1 cellular context compared by ENCODE assay signal in genomic region chr3:49723631-49724551, GRCh38.
TF ChIP-seq lines count a peak whose summit lies in the region.

TSS of gene GMPPB (minus strand) at chr3:49723951. CDS start at chr3:49723726, 225 bp downstream.

TF ChIP-seq in HepG2, 621 proteins besides CTCF, POLR2A, EP300 and RAD21 (continued from another document and continues in another):
- TF ChIP-seq, protein P1, sequence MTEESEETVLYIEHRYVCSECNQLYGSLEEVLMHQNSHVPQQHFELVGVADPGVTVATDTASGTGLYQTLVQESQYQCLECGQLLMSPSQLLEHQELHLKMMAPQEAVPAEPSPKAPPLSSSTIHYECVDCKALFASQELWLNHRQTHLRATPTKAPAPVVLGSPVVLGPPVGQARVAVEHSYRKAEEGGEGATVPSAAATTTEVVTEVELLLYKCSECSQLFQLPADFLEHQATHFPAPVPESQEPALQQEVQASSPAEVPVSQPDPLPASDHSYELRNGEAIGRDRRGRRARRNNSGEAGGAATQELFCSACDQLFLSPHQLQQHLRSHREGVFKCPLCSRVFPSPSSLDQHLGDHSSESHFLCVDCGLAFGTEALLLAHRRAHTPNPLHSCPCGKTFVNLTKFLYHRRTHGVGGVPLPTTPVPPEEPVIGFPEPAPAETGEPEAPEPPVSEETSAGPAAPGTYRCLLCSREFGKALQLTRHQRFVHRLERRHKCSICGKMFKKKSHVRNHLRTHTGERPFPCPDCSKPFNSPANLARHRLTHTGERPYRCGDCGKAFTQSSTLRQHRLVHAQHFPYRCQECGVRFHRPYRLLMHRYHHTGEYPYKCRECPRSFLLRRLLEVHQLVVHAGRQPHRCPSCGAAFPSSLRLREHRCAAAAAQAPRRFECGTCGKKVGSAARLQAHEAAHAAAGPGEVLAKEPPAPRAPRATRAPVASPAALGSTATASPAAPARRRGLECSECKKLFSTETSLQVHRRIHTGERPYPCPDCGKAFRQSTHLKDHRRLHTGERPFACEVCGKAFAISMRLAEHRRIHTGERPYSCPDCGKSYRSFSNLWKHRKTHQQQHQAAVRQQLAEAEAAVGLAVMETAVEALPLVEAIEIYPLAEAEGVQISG (CRISPR knock-in tag; IDR thresholded peaks at IDR 0.05): no peak; the same call in 1 of the 2 replicates
- TF ChIP-seq ZNF841 (CRISPR knock-in tag; IDR thresholded peaks at IDR 0.05; ENCODE audit: borderline replicate concordance): no peak
- no peak for TF ChIP-seq TRIM24 (CRISPR knock-in tag; IDR thresholded peaks at IDR 0.05)
- TF ChIP-seq ATF4 (CRISPR knock-in tag; IDR thresholded peaks at IDR 0.05): peak in 1 of 2 experiments; percentile 51; a peak in 2 of 4 replicates
- TF ChIP-seq PHB2 (IDR thresholded peaks at IDR 0.05; ENCODE audit: partially characterized antibody): no peak
- TF ChIP-seq ZNF496 (CRISPR knock-in tag; IDR thresholded peaks at IDR 0.05; ENCODE audit: insufficient replicate concordance): no peak
- TF ChIP-seq GTF3A (CRISPR knock-in tag; conservative IDR thresholded peaks at IDR 0.05): no peak; the same call in 1 of the 2 replicates
- no peak for TF ChIP-seq U2AF2 (IDR thresholded peaks at IDR 0.05; ENCODE audit: low read depth, low read length)
- TF ChIP-seq HOXD1 (CRISPR knock-in tag; IDR thresholded peaks at IDR 0.05): no peak
- no peak for TF ChIP-seq ZNF850 (CRISPR knock-in tag; conservative IDR thresholded peaks at IDR 0.05)
- no peak for TF ChIP-seq MEIS1 (CRISPR knock-in tag; IDR thresholded peaks at IDR 0.05; ENCODE audit: borderline replicate concordance)
- TF ChIP-seq ZSCAN29 (CRISPR knock-in tag; conservative IDR thresholded peaks at IDR 0.05): peak; percentile 72; the same call in 1 of the 2 replicates
- no peak for TF ChIP-seq SMAD1 (CRISPR knock-in tag; IDR thresholded peaks at IDR 0.05; ENCODE audit: borderline replicate concordance, low read depth)
- TF ChIP-seq RFX3 (CRISPR knock-in tag; IDR thresholded peaks at IDR 0.05): peak; percentile 84
- TF ChIP-seq HNF1B (CRISPR knock-in tag; IDR thresholded peaks at IDR 0.05): no peak
- peak; percentile 94 for TF ChIP-seq ZNF589 (CRISPR knock-in tag; conservative IDR thresholded peaks at IDR 0.05)
- TF ChIP-seq, protein P2, sequence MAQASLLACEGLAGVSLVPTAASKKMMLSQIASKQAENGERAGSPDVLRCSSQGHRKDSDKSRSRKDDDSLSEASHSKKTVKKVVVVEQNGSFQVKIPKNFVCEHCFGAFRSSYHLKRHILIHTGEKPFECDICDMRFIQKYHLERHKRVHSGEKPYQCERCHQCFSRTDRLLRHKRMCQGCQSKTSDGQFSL (CRISPR knock-in tag; IDR thresholded peaks at IDR 0.05): no peak
- peak; percentile 91 for TF ChIP-seq RFX1 (IDR thresholded peaks at IDR 0.05)
- 0 out of 2 replicates have a peak, but pooled peaks have one; percentile 48 for TF ChIP-seq ZNF138 (CRISPR knock-in tag; IDR thresholded peaks at IDR 0.05; ENCODE audit: low read depth)
- no peak for TF ChIP-seq THYN1 (CRISPR knock-in tag; IDR thresholded peaks at IDR 0.05; ENCODE audit: borderline replicate concordance, low read depth)
- TF ChIP-seq ZNF335 (CRISPR knock-in tag; IDR thresholded peaks at IDR 0.05): no peak; the same call in 1 of the 2 replicates
- no peak for TF ChIP-seq ZNF232 (CRISPR knock-in tag; IDR thresholded peaks at IDR 0.05; ENCODE audit: borderline replicate concordance)
- TF ChIP-seq, protein P3, sequence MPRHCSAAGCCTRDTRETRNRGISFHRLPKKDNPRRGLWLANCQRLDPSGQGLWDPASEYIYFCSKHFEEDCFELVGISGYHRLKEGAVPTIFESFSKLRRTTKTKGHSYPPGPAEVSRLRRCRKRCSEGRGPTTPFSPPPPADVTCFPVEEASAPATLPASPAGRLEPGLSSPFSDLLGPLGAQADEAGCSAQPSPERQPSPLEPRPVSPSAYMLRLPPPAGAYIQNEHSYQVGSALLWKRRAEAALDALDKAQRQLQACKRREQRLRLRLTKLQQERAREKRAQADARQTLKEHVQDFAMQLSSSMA (CRISPR knock-in tag; IDR thresholded peaks at IDR 0.05): peak; percentile 91
- TF ChIP-seq ETV5 (CRISPR knock-in tag; IDR thresholded peaks at IDR 0.05; ENCODE audit: borderline replicate concordance): peak; percentile 25
- TF ChIP-seq, protein P4, sequence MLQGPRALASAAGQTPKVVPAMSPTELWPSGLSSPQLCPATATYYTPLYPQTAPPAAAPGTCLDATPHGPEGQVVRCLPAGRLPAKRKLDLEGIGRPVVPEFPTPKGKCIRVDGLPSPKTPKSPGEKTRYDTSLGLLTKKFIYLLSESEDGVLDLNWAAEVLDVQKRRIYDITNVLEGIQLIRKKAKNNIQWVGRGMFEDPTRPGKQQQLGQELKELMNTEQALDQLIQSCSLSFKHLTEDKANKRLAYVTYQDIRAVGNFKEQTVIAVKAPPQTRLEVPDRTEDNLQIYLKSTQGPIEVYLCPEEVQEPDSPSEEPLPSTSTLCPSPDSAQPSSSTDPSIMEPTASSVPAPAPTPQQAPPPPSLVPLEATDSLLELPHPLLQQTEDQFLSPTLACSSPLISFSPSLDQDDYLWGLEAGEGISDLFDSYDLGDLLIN (CRISPR knock-in tag; IDR thresholded peaks at IDR 0.05; ENCODE audit: borderline replicate concordance): no peak; the same call in 1 of the 2 replicates
- TF ChIP-seq, protein P5, sequence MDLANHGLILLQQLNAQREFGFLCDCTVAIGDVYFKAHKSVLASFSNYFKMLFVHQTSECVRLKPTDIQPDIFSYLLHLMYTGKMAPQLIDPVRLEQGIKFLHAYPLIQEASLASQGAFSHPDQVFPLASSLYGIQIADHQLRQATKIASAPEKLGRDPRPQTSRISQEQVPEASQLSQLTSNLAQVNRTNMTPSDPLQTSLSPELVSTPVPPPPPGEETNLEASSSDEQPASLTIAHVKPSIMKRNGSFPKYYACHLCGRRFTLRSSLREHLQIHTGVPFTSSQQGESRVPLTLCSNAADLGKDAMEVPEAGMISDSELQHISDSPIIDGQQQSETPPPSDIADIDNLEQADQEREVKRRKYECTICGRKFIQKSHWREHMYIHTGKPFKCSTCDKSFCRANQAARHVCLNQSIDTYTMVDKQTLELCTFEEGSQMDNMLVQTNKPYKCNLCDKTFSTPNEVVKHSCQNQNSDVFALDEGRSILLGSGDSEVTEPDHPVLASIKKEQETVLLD (CRISPR knock-in tag; IDR thresholded peaks at IDR 0.05; ENCODE audit: low read depth): peak; percentile 73; the same call in 1 of the 2 replicates
- no peak; the same call in 1 of the 2 replicates for TF ChIP-seq KLF6 (CRISPR knock-in tag; IDR thresholded peaks at IDR 0.05)
- peak; percentile 59 for TF ChIP-seq UBTF (CRISPR knock-in tag; IDR thresholded peaks at IDR 0.05)
- TF ChIP-seq POGZ (CRISPR knock-in tag; IDR thresholded peaks at IDR 0.05): peak; percentile 83
- TF ChIP-seq, protein P6, sequence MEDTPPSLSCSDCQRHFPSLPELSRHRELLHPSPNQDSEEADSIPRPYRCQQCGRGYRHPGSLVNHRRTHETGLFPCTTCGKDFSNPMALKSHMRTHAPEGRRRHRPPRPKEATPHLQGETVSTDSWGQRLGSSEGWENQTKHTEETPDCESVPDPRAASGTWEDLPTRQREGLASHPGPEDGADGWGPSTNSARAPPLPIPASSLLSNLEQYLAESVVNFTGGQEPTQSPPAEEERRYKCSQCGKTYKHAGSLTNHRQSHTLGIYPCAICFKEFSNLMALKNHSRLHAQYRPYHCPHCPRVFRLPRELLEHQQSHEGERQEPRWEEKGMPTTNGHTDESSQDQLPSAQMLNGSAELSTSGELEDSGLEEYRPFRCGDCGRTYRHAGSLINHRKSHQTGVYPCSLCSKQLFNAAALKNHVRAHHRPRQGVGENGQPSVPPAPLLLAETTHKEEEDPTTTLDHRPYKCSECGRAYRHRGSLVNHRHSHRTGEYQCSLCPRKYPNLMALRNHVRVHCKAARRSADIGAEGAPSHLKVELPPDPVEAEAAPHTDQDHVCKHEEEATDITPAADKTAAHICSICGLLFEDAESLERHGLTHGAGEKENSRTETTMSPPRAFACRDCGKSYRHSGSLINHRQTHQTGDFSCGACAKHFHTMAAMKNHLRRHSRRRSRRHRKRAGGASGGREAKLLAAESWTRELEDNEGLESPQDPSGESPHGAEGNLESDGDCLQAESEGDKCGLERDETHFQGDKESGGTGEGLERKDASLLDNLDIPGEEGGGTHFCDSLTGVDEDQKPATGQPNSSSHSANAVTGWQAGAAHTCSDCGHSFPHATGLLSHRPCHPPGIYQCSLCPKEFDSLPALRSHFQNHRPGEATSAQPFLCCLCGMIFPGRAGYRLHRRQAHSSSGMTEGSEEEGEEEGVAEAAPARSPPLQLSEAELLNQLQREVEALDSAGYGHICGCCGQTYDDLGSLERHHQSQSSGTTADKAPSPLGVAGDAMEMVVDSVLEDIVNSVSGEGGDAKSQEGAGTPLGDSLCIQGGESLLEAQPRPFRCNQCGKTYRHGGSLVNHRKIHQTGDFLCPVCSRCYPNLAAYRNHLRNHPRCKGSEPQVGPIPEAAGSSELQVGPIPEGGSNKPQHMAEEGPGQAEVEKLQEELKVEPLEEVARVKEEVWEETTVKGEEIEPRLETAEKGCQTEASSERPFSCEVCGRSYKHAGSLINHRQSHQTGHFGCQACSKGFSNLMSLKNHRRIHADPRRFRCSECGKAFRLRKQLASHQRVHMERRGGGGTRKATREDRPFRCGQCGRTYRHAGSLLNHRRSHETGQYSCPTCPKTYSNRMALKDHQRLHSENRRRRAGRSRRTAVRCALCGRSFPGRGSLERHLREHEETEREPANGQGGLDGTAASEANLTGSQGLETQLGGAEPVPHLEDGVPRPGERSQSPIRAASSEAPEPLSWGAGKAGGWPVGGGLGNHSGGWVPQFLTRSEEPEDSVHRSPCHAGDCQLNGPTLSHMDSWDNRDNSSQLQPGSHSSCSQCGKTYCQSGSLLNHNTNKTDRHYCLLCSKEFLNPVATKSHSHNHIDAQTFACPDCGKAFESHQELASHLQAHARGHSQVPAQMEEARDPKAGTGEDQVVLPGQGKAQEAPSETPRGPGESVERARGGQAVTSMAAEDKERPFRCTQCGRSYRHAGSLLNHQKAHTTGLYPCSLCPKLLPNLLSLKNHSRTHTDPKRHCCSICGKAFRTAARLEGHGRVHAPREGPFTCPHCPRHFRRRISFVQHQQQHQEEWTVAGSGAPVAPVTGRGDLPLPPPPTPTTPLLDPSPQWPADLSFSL (CRISPR knock-in tag; IDR thresholded peaks at IDR 0.05): no peak
- no peak for TF ChIP-seq PITX1 (CRISPR knock-in tag; IDR thresholded peaks at IDR 0.05)
- 0 out of 2 replicates have a peak, but pooled peaks have one; percentile 43 for TF ChIP-seq ZSCAN31 (CRISPR knock-in tag; IDR thresholded peaks at IDR 0.05; ENCODE audit: low read depth)
- no peak for TF ChIP-seq ATM (IDR thresholded peaks at IDR 0.05; ENCODE audit: borderline replicate concordance)
- no peak; the same call in none of the 2 replicates for TF ChIP-seq E2F5 (CRISPR knock-in tag; conservative IDR thresholded peaks at IDR 0.05)
- TF ChIP-seq SRSF4 (IDR thresholded peaks at IDR 0.05; ENCODE audit: low read depth, low read length, poor library complexity, severe bottlenecking): no peak
- no peak; the same call in 1 of the 2 replicates for TF ChIP-seq ZNF160 (CRISPR knock-in tag; IDR thresholded peaks at IDR 0.05)
- TF ChIP-seq MXD3 (CRISPR knock-in tag; IDR thresholded peaks at IDR 0.05): peak; percentile 72; the same call in 1 of the 2 replicates
- no peak for TF ChIP-seq ZNF30 (CRISPR knock-in tag; IDR thresholded peaks at IDR 0.05)
- TF ChIP-seq ZNF17 (CRISPR knock-in tag; IDR thresholded peaks at IDR 0.05): no peak
- TF ChIP-seq ZNF747 (CRISPR knock-in tag; IDR thresholded peaks at IDR 0.05; ENCODE audit: borderline replicate concordance): peak; percentile 90
- no peak for TF ChIP-seq ADNP (CRISPR knock-in tag; IDR thresholded peaks at IDR 0.05)
- TF ChIP-seq NKX3-1 (CRISPR knock-in tag; IDR thresholded peaks at IDR 0.05): no peak
- TF ChIP-seq NR3C1 (CRISPR knock-in tag; IDR thresholded peaks at IDR 0.05): no peak
- no peak for TF ChIP-seq HNRNPH1 (optimal IDR thresholded peaks at IDR 0.05; ENCODE audit: low read depth, low read length)
- 0 out of 2 replicates have a peak, but pooled peaks have one; percentile 74 for TF ChIP-seq REL (CRISPR knock-in tag; conservative IDR thresholded peaks at IDR 0.05)
